Comparison of ENCODE assay signal across 6 cellular contexts in the genomic region with DNA sequence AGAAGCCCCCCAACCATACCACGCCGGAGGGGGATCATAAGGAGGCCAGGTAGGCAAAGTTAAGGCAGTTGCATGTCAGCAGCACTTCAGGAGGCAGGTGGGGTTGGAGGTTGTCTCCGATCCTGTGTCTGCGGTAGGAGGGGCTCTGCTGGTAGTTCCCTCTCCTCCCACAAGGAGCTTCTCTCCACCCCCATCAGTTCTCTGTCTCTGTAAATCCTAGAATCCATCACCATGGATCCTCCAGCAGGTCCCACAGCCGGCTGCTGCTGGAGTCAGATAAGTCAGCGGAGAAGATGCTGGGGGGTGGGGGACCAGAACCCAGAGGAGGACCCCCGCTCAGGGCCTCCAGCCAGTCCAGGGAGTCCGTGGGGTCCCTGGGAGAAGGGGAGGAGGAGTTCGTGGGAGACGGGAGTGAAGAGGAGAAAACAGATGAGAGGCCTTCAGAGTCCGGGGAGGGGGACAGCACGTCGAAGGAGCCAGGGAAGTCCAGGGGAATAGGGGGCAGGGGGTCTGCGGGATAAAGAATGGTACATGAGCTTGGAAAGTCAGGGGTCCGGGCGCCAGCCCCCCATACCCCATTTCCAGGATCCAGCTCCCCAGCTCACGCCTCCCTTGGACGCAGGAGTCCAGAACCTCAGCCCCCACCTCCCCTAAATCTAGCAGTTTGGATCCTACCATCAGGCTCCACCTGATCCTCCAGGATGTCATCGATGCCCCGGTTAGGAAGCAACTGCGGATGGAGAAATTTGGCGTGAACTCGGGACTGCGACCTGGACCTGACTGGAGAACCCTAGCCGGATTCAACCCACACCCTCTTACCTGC. TPM values are rescaled to one million over a fixed set of nuclear protein-coding genes. Genes with fewer than 3 reads are reported as not detected.
DNase-seq lines count a peak whose midpoint lies in the region; ATAC-seq, FAIRE-seq and TF ChIP-seq lines count a peak whose summit lies in the region.

No MANE protein-coding gene starts in this region.

- no peaks in the 10 kb centered on the region for H3K9me2 ChIP-seq in hepatocyte (replicated peaks; ENCODE audit: insufficient read depth)

- H3K4me2 ChIP-seq in hepatocyte, result peak overlapping the region; percentile 80

- ATAC-seq in HG02623 (IDR thresholded peaks at IDR 0.05; ENCODE audit: unreplicated experiment), result no peak

- no peaks in the 10 kb centered on the region for H4K20me1 ChIP-seq in hepatocyte (ENCODE audit: insufficient read depth, poor library complexity, severe bottlenecking)

- no peak for FAIRE-seq in urothelium cell line (lab: Jason Lieb, UNC)

- H2AFZ ChIP-seq in hepatocyte, result peak overlapping the region; percentile 70

- 8% methylated on average over 20 of the region's 25 CpGs for WGBS in hepatocyte (ENCODE audit: low lambda C conversion rate, missing lambda C conversion rate)

- peak overlapping the region; percentile 45 for H3K27ac ChIP-seq in hepatocyte

- H3K4me3 ChIP-seq in hepatocyte, result peak overlapping the region; percentile 39

- no peaks in the 10 kb centered on the region for H3K27me3 ChIP-seq in hepatocyte

- peaks cover 27% of the 10 kb centered on the region for H3K4me1 ChIP-seq in hepatocyte (ENCODE audit: insufficient read depth)

- peaks cover 16% of the 10 kb centered on the region for H3K79me2 ChIP-seq in hepatocyte

- H3K36me3 ChIP-seq in hepatocyte (replicated peaks; ENCODE audit: insufficient read depth, low read depth), result no peaks in the 10 kb centered on the region

- TF ChIP-seq CTCF in hepatocyte (IDR thresholded peaks at IDR 0.05; ENCODE audit: poor library complexity), result no peak

- DNase-seq in ELR (ENCODE audit: low read depth) (peak; percentile 52), RKO (ENCODE audit: low spot score) (peak; percentile 39), hepatocyte (ENCODE audit: low spot score) (peak; percentile 56), urothelium cell line (ENCODE audit: low spot score) (peak; percentile 58), NCI-H524 (lab: John Stamatoyannopoulos, UW) (no peak)

- H3K9me3 ChIP-seq in hepatocyte (ENCODE audit: low read depth), result no peaks in the 10 kb centered on the region

RNA-seq across cellular contexts. Expression of a gene that starts 6.3 kb away (rescaled TPM):
- 2.2 and 2.3 TPM in 2 replicates for total RNA-seq in hepatocyte
- 5.2 and 7.5 TPM in 2 replicates for polyA plus RNA-seq in hepatocyte

RNA-seq across cellular contexts. Expression of a gene that starts 17.5 kb away (rescaled TPM):
- 12.4 and 13.4 TPM in 2 replicates for total RNA-seq in hepatocyte
- polyA plus RNA-seq in hepatocyte, result 14.4 and 16.9 TPM in 2 replicates

RNA-seq across cellular contexts. Expression of a gene that starts 27.2 kb away (rescaled TPM):
- total RNA-seq in hepatocyte, result 1.1 and 4.2 TPM in 2 replicates
- 1.9 and 3.6 TPM in 2 replicates for polyA plus RNA-seq in hepatocyte

RNA-seq across cellular contexts. Expression of a gene that starts 33.5 kb away (rescaled TPM):
- 0.40 and 0.57 TPM in 2 replicates for total RNA-seq in hepatocyte
- polyA plus RNA-seq in hepatocyte, result 0.52 and 1.3 TPM in 2 replicates

RNA-seq across cellular contexts. Expression of a gene that starts 39.2 kb away (rescaled TPM):
- 2.4 TPM in 2 replicates for total RNA-seq in hepatocyte
- 4.3 and 5.2 TPM in 2 replicates for polyA plus RNA-seq in hepatocyte

Comparison
In these comparisons a context has a peak if more than half of its experiments do, and no peak if none do; other contexts are left out.
1. DNase-seq: peak in ELR (single experiment), RKO (single experiment), hepatocyte (single experiment) and urothelium cell line (single experiment); none in NCI-H524 (0 of 2).